18 cellular contexts compared by ENCODE assay signal in genomic region chr20:33724439-33725094, GRCh38. TPM values are rescaled to one million over a fixed set of nuclear protein-coding genes. Genes with fewer than 3 reads are reported as not detected.
DNase-seq lines count a peak whose midpoint lies in the region; ATAC-seq and TF ChIP-seq lines count a peak whose summit lies in the region.
"Had no signal": no experiment of that assay in that cellular context is flagged by ENCODE, and none has a peak within 500 bp of the region (broad histone marks: within the 10 kb centered on the region; RNA-seq: fewer than 3 reads in every experiment).

No MANE protein-coding gene starts in this region.

- peak overlapping the region; percentile 24; the same call in 1 of the 2 replicates for H3K4me2 ChIP-seq in KMS-11

- H3K36me3 ChIP-seq in KMS-11 (ENCODE audit: insufficient read depth): no peaks in the 10 kb centered on the region
- H3K36me3 ChIP-seq in thyroid gland: no peaks in the 10 kb centered on the region
- H3K36me3 ChIP-seq: BE2C, breast epithelium, pancreas, suprapubic skin, WERI-Rb-1 had no signal

- DNase-seq in SKM-1 (lab: John Stamatoyannopoulos, UW; ENCODE audit: unreplicated experiment) (peak; percentile 90), fibroblast of villous mesenchyme (ENCODE audit: low read depth) (peak; percentile 21), thyroid gland (peak; percentile 49), dedifferentiated amniotic fluid mesenchymal stem cell (ENCODE audit: extremely low spot score) (no peak)
- no peak for DNase-seq in activated T-cell treated with anti-CD3 and anti-CD28 coated beads, Interleukin-2, amount 50 U/mL, for 1 hour
- DNase-seq: activated CD8-positive, alpha-beta T cell treated with anti-CD3 and anti-CD28 coated beads, Interleukin-2, amount 10 ng/mL, durations not matched to agents 7 days and 5 days; BE2C; hypothalamus; NCI-H1092; pancreas; stimulated activated CD4-positive, alpha-beta T cell treated with anti-CD3 and anti-CD28 coated beads, Interleukin-4, amount 100 ng/mL, for 24 hours; stimulated activated CD8-positive, alpha-beta memory T cell treated with anti-CD3 and anti-CD28 coated beads, Interleukin-4, amount 100 ng/mL, for 48 hours; WERI-Rb-1 had no signal

- TF ChIP-seq POLR2A in thyroid gland (IDR thresholded peaks at IDR 0.05): no peak

- TF ChIP-seq CTCF in KMS-11 (conservative IDR thresholded peaks at IDR 0.05; ENCODE audit: low read depth, low read length): no peak
- TF ChIP-seq CTCF in fibroblast of villous mesenchyme (IDR thresholded peaks at IDR 0.05; ENCODE audit: insufficient read depth, low read depth, low read length): no peak
- peak in 1 of 6 experiments; percentile 29 for TF ChIP-seq CTCF in thyroid gland (IDR thresholded peaks at IDR 0.05)

- intact Hi-C loops in thyroid gland (cut with DNase I): loop anchor here (5.0 kb wide), 1 partner anchor 32 kb away; no protein-coding TSS in a partner anchor

- peak overlapping the region; percentile 45 for H3K27ac ChIP-seq in KMS-11
- H3K27ac ChIP-seq in thyroid gland: peak overlapping the region; percentile 53 to 74 (median 55)
- H3K27ac ChIP-seq: breast epithelium, pancreas, suprapubic skin, WERI-Rb-1 had no signal

- H4K20me1 ChIP-seq in KMS-11 (ENCODE audit: insufficient read depth): no peaks in the 10 kb centered on the region

- peak overlapping the region; percentile 0; the same call in 1 of the 2 replicates for H2AFZ ChIP-seq in KMS-11 (ENCODE audit: low read depth)

- no peaks in the 10 kb centered on the region for H3K27me3 ChIP-seq in KMS-11 (ENCODE audit: insufficient read depth, low read depth)
- H3K27me3 ChIP-seq in thyroid gland: no peaks in the 10 kb centered on the region
- H3K27me3 ChIP-seq: BE2C, breast epithelium, pancreas, suprapubic skin had no signal

- WGBS in thyroid gland, 2 donors: 67 to 68% methylated on average over 14 of the region's 14 CpGs

- no peak overlapping the region for H3K4me3 ChIP-seq in KMS-11 (IDR thresholded peaks at IDR 0.05; ENCODE audit: insufficient read depth, low read depth, low read length)
- H3K4me3 ChIP-seq in fibroblast of villous mesenchyme (ENCODE audit: low read depth, low read length): no peak overlapping the region
- no peak overlapping the region for H3K4me3 ChIP-seq in thyroid gland (replicated peaks in 1 of 3)
- H3K4me3 ChIP-seq: breast epithelium, pancreas, suprapubic skin had no signal

- H3K9me3 ChIP-seq in thyroid gland: no peaks in the 10 kb centered on the region
- H3K9me3 ChIP-seq: BE2C, breast epithelium, pancreas, suprapubic skin had no signal

- no peak for ATAC-seq in GM21619 (IDR thresholded peaks at IDR 0.05; ENCODE audit: unreplicated experiment)
- ATAC-seq: activated CD8-positive, alpha-beta T cell treated with anti-CD3 and anti-CD28 coated beads, Interleukin-2, amount 10 ng/mL, durations not matched to agents 7 days and 5 days; pancreas had no signal

- no peaks in the 10 kb centered on the region for H3K79me2 ChIP-seq in KMS-11 (ENCODE audit: insufficient read depth, low read depth)

- H3K9ac ChIP-seq in KMS-11: no peak overlapping the region

- H3K4me1 ChIP-seq in KMS-11 (ENCODE audit: low read depth, poor library complexity, severe bottlenecking) (peaks cover 40% of the 10 kb centered on the region), thyroid gland (peaks cover 3 to 30% of the 10 kb centered on the region in 2 donors)
- H3K4me1 ChIP-seq: BE2C had no signal

RNA-seq across cellular contexts. Expression of gene PXMP4, which starts 4.5 kb away (rescaled TPM):
- total RNA-seq in fibroblast of villous mesenchyme (3.9 and 5.2 TPM in 2 replicates), thyroid gland (10 to 100 TPM; 17.7 to 31.2 (median 22.0) TPM)

RNA-seq across cellular contexts. Expression of gene ZNF341, which starts 7.2 kb away (rescaled TPM):
- total RNA-seq in fibroblast of villous mesenchyme (0.64 and 1.3 TPM in 2 replicates), thyroid gland (1 to 10 TPM; 1.1 to 3.5 (median 2.8) TPM)

RNA-seq across cellular contexts. Expression of gene E2F1, which starts 38.4 kb away (rescaled TPM):
- 7.1 and 7.3 TPM in 2 replicates for total RNA-seq in fibroblast of villous mesenchyme
- under 1 TPM in 3 of 4 donors, not detected in 1; 0.42 to 0.89 (median 0.67) TPM for total RNA-seq in thyroid gland

RNA-seq across cellular contexts. Expression of gene NECAB3, which starts 50.3 kb away (rescaled TPM):
- total RNA-seq in fibroblast of villous mesenchyme (22.0 and 23.8 TPM in 2 replicates), thyroid gland (10 to 100 TPM; 65.2 to 99.8 (median 73.4) TPM)

RNA-seq across cellular contexts. Expression of gene ACTL10, which starts 57.8 kb away (rescaled TPM):
- total RNA-seq in fibroblast of villous mesenchyme (1.7 and 2.6 TPM in 2 replicates), thyroid gland (1 to 10 TPM; 2.1 to 3.9 (median 2.6) TPM)
- total RNA-seq: G401 had no signal

Comparison
In these comparisons a context has a peak if more than half of its experiments do, and no peak if none do; other contexts are left out.
1. DNase-seq: peak in SKM-1 (single experiment), fibroblast of villous mesenchyme (single experiment) and thyroid gland (2 of 2); none in dedifferentiated amniotic fluid mesenchymal stem cell (single experiment) and activated T-cell treated with anti-CD3 and anti-CD28 coated beads, Interleukin-2, amount 50 U/mL, for 1 hour (single experiment).